Comparison of ENCODE assay signal across 10 cellular contexts in the genomic region with DNA sequence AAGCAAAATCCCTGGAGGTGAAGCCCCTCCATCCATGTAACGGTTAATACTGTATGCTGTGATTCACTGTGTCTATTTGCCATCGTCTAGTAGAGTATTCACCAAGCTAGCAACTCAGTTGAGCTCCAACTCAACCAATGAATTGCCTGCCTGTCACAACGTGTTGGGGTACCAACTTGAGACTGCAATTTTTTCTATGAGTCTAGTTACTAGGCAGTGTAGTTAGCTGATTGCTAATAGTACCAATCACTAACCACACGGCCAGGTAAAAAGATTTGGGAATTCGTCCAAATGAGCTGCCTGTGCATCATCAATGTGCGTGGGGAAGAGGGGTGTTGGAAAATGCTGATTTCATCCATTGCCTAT. TPM values are rescaled to one million over a fixed set of nuclear protein-coding genes. Genes with fewer than 3 reads are reported as not detected.
A peak's percentile ranks its signal among the peaks of the same experiment; 100 is the strongest.
DNase-seq lines count a peak whose midpoint lies in the region; ATAC-seq, FAIRE-seq and TF ChIP-seq lines count a peak whose summit lies in the region.
"Had no signal": no experiment of that assay in that cellular context is flagged by ENCODE, and none has a peak within 500 bp of the region (broad histone marks: within the 10 kb centered on the region; RNA-seq: fewer than 3 reads in every experiment).

No MANE protein-coding gene starts in this region.

- H2BK5ac ChIP-seq in mesenchymal stem cell (ENCODE audit: low read depth, low read length, poor library complexity, severe bottlenecking), result no peak overlapping the region

- H2BK12ac ChIP-seq in mesenchymal stem cell (ENCODE audit: low read length in 2 of 2), result no peak overlapping the region

- peak overlapping the region in 1 of 2 experiments; percentile 79 for H3K18ac ChIP-seq in mesenchymal stem cell (ENCODE audit: low read depth in 1 of 2, low read length in 2 of 2)

- H3K9me3 ChIP-seq in A673 (ENCODE audit: low read depth, low read length, poor library complexity, severe bottlenecking) (no peaks in the 10 kb centered on the region), ascending aorta (no peaks in the 10 kb centered on the region), mesenchymal stem cell (ENCODE audit: control insufficient read depth, low read length) (no peaks in the 10 kb centered on the region)

- POLR2A ChIA-PET in A673 (lab: Charles Lee; ENCODE audit: low non-redundant PET), result interaction anchor here (0.5 kb wide), 1 partner anchor 1159 kb away, joined by 3 read pairs; no protein-coding TSS in a partner anchor

- H3K4me2 ChIP-seq in mesenchymal stem cell (ENCODE audit: low read length, poor library complexity, severe bottlenecking), result peak overlapping the region; percentile 88

- no peak overlapping the region for H2AK5ac ChIP-seq in mesenchymal stem cell (ENCODE audit: low read length, severe bottlenecking)

- no peak overlapping the region for H3K4ac ChIP-seq in mesenchymal stem cell (ENCODE audit: low read depth in 1 of 2, low read length in 2 of 2)

- no peaks in the 10 kb centered on the region for H3K27me3 ChIP-seq in A673 (replicated peaks; ENCODE audit: insufficient read depth, low read depth, low read length, poor library complexity)
- no peaks in the 10 kb centered on the region for H3K27me3 ChIP-seq in ascending aorta
- peaks cover 0 to 3% of the 10 kb centered on the region in 2 experiments for H3K27me3 ChIP-seq in mesenchymal stem cell (ENCODE audit: control insufficient read depth in 1 of 2, insufficient read depth in 1 of 2, low read length in 2 of 2)

- no peaks in the 10 kb centered on the region for H3K79me1 ChIP-seq in mesenchymal stem cell (replicated peaks; ENCODE audit: low read length, poor library complexity, severe bottlenecking)

- CTCF ChIA-PET in A673 (lab: Charles Lee), result interaction anchor here (0.6 kb wide), 1 partner anchor 1761 kb away, joined by 4 read pairs; no protein-coding TSS in a partner anchor

- no peak for TF ChIP-seq POLR2A in H54 (IDR thresholded peaks at IDR 0.05; ENCODE audit: low read depth, low read length)

- TF ChIP-seq CTCF in A673 (conservative IDR thresholded peaks at IDR 0.05; ENCODE audit: low read depth, low read length), result no peak
- TF ChIP-seq CTCF in ascending aorta (IDR thresholded peaks at IDR 0.05), result no peak

- no peak overlapping the region for H4K8ac ChIP-seq in mesenchymal stem cell (ENCODE audit: low read length)

- no peaks in the 10 kb centered on the region for H3K36me3 ChIP-seq in A673 (ENCODE audit: insufficient read depth, low read length, poor library complexity, severe bottlenecking)
- H3K36me3 ChIP-seq in ascending aorta, result no peaks in the 10 kb centered on the region
- H3K36me3 ChIP-seq in mesenchymal stem cell (ENCODE audit: control insufficient read depth in 1 of 2, insufficient read depth in 2 of 2, low read depth in 1 of 2, low read length in 2 of 2), result no peaks in the 10 kb centered on the region

- peak overlapping the region; percentile 18 for H2AFZ ChIP-seq in mesenchymal stem cell (ENCODE audit: low read depth, low read length)

- H3K14ac ChIP-seq in mesenchymal stem cell (ENCODE audit: low read length in 2 of 2), result no peak overlapping the region

- H3K27ac ChIP-seq in A673 (ENCODE audit: low read depth, low read length, poor library complexity, severe bottlenecking) (no peak overlapping the region), ascending aorta (no peak overlapping the region), mesenchymal stem cell (ENCODE audit: low read length, poor library complexity, severe bottlenecking) (no peak overlapping the region)

- H3K4me3 ChIP-seq in A673 (ENCODE audit: low read depth, low read length, poor library complexity, severe bottlenecking) (peak overlapping the region; percentile 54), ascending aorta (peak overlapping the region; percentile 56 to 60), mesenchymal stem cell (ENCODE audit: insufficient read depth in 1 of 2, low read depth in 1 of 2, low read length in 2 of 2) (peak overlapping the region in 1 of 2 experiments; percentile 71)

- no peak overlapping the region for H2BK120ac ChIP-seq in mesenchymal stem cell (ENCODE audit: low read depth, low read length)

- ATAC-seq in GM21360 (IDR thresholded peaks at IDR 0.05; ENCODE audit: unreplicated experiment), result no peak

- intact Hi-C loops in A673 (cut with micrococcal nuclease; ENCODE audit: unreplicated experiment), result no loop called here
- intact Hi-C loops in ascending aorta (cut with DNase I), result no loop called here

- peak overlapping the region; percentile 83 for H3K9ac ChIP-seq in mesenchymal stem cell (ENCODE audit: low read length)

- H3K4me1 ChIP-seq in A673 (ENCODE audit: insufficient read depth, low read length, poor library complexity, severe bottlenecking), result peaks cover 15% of the 10 kb centered on the region
- peaks cover 0 to 11% of the 10 kb centered on the region in 2 donors for H3K4me1 ChIP-seq in ascending aorta
- peaks cover 16% of the 10 kb centered on the region for H3K4me1 ChIP-seq in mesenchymal stem cell (ENCODE audit: control insufficient read depth, insufficient read depth, low read depth, low read length)

- 26% methylated on average over 5 of the region's 6 CpGs for WGBS in mesenchymal stem cell

- no peak overlapping the region for H4K91ac ChIP-seq in mesenchymal stem cell (ENCODE audit: low read length)

- no peak for DNase-seq in A673 (ENCODE audit: low spot score)
- no peak for DNase-seq in H54 (ENCODE audit: insufficient read length, low spot score)
- no peak for DNase-seq in ascending aorta (ENCODE audit: low spot score in 2 of 2)
- DNase-seq in mesenchymal stem cell, result no peak
- DNase-seq in foreskin melanocyte, result no peak
- DNase-seq in NCI-H2196 treated with DMSO at 0.1 percent for 48 hours (lab: John Stamatoyannopoulos, UW; ENCODE audit: unreplicated experiment), result no peak
- DNase-seq in germinal center (ENCODE audit: low spot score), result no peak
- DNase-seq: effector CD8-positive, alpha-beta T cell; SHP77 treated with DMSO at 0.1 percent for 48 hours had no signal

- H3K23ac ChIP-seq in mesenchymal stem cell (ENCODE audit: low read length in 2 of 2), result peak overlapping the region in 1 of 2 experiments; percentile 83

- peak; percentile 23 for FAIRE-seq in H54 (lab: Jason Lieb, UNC)

- no peak overlapping the region for H2BK15ac ChIP-seq in mesenchymal stem cell (ENCODE audit: low read depth, poor library complexity, severe bottlenecking)

- BruUV-seq in A673 (replicated peaks; lab: Mats Ljungman, UMichigan), result no TSS peak

RNA-seq across cellular contexts. Expression of a gene that starts 1.0 kb away (rescaled TPM):
- total RNA-seq in A673 (2021), result not detected in 2 replicates
- total RNA-seq in ascending aorta, result not detected
- polyA plus RNA-seq in mesenchymal stem cell (2013, experiment 1 of 2), result 0.07 TPM
- 0.04 TPM for polyA plus RNA-seq in mesenchymal stem cell (2013, experiment 2 of 2)

RNA-seq across cellular contexts. Expression of a gene that starts 1.4 kb away (rescaled TPM):
- total RNA-seq in A673 (2021) (0.58 TPM in 1 of 2 replicates, not detected in the other), ascending aorta (not detected)
- polyA plus RNA-seq in mesenchymal stem cell (2013, experiment 1 of 2), result 0.07 TPM
- polyA plus RNA-seq in mesenchymal stem cell (2013, experiment 2 of 2), result 0.07 TPM

RNA-seq across cellular contexts. Expression of a gene that starts 27.3 kb away (rescaled TPM):
- 9.6 and 10.0 TPM in 2 replicates for total RNA-seq in A673 (2021)
- 27.2 TPM for total RNA-seq in ascending aorta
- polyA plus RNA-seq in mesenchymal stem cell (2013, experiment 1 of 2), result 41.2 TPM
- 40.6 TPM for polyA plus RNA-seq in mesenchymal stem cell (2013, experiment 2 of 2)
